Comparison of ENCODE assay signal across 17 cellular contexts in the genomic region with DNA sequence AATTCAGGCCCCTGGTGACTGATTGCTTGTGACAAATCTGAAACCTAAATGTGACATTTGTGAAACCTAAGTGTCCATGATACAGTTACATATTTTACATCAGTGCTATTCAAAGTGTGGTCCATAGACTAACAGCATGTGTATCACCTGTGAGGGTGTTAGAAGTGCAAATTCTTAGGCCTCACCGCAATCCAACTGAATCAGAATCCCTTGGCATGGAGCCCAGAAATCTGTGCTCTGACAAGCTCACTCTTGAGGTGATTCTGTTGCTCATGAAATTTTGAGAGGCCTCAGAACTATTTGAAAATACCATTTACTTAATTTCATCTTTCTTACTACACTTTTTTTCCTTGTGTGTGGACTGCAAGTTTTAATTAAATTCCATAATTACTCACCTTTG.
A peak's percentile ranks its signal among the peaks of the same experiment; 100 is the strongest.
DNase-seq lines count a peak whose midpoint lies in the region; ATAC-seq and TF ChIP-seq lines count a peak whose summit lies in the region.
"Had no signal": no experiment of that assay in that cellular context is flagged by ENCODE, and none has a peak within 500 bp of the region (broad histone marks: within the 10 kb centered on the region; RNA-seq: fewer than 3 reads in every experiment).

No MANE protein-coding gene starts in this region.

- H3K9me3 ChIP-seq in OCI-LY7 (ENCODE audit: low read length) = no peaks in the 10 kb centered on the region
- H3K9me3 ChIP-seq: HAP-1, sigmoid colon, tibial nerve had no signal

- TF ChIP-seq CTCF in foreskin keratinocyte (conservative IDR thresholded peaks at IDR 0.05) (no peak), OCI-LY7 (conservative IDR thresholded peaks at IDR 0.05; ENCODE audit: low read length) (no peak), CD14-positive monocyte (IDR thresholded peaks at IDR 0.05) (no peak)

- no peak overlapping the region for H3K4me3 Mint-ChIP-seq in CD14-positive monocyte
- H3K4me3 Mint-ChIP-seq: activated CD8-positive, alpha-beta memory T cell treated with anti-CD3 and anti-CD28 coated beads, Interleukin-2, amount 10 ng/mL, durations not matched to agents 7 days and 5 days; effector memory CD8-positive, alpha-beta T cell; IgD-negative memory B cell had no signal

- H4K20me1 ChIP-seq in OCI-LY7 (ENCODE audit: insufficient read depth, low read length) = no peaks in the 10 kb centered on the region

- CTCF ChIA-PET in OCI-LY7 (lab: Charles Lee; ENCODE audit: unreplicated experiment) = no interaction called here

- no peaks in the 10 kb centered on the region for H3K27me3 ChIP-seq in foreskin keratinocyte
- H3K27me3 ChIP-seq: sigmoid colon, tibial nerve had no signal

- no peak overlapping the region for H3K27ac Mint-ChIP-seq in CD14-positive monocyte
- H3K27ac Mint-ChIP-seq: activated CD8-positive, alpha-beta memory T cell treated with anti-CD3 and anti-CD28 coated beads, Interleukin-2, amount 10 ng/mL, durations not matched to agents 7 days and 5 days; effector memory CD8-positive, alpha-beta T cell; IgD-negative memory B cell had no signal

- POLR2A ChIA-PET in OCI-LY7 (lab: Charles Lee) = no interaction called here

- DNase-seq in COR-L47 (lab: John Stamatoyannopoulos, UW) (peak; percentile 67), HT-29 (ENCODE audit: low spot score) (peak; percentile 73), RKO (ENCODE audit: low spot score) (peak; percentile 11), foreskin keratinocyte (peak; percentile 95 to 97), HUDEP-2 (lab: John Stamatoyannopoulos, UW; ENCODE audit: unreplicated experiment in 76 of 76) (no peak), OCI-LY7 (ENCODE audit: low spot score) (no peak), CD14-positive monocyte (ENCODE audit: low spot score) (no peak)
- no peak for DNase-seq in effector CD8-positive, alpha-beta T cell (lab: John Stamatoyannopoulos, UW)
- DNase-seq: activated CD8-positive, alpha-beta memory T cell treated with anti-CD3 and anti-CD28 coated beads, Interleukin-2, amount 10 ng/mL, durations not matched to agents 7 days and 5 days; C1 segment of cervical spinal cord; effector memory CD8-positive, alpha-beta T cell; hypothalamus; sigmoid colon; T1000 had no signal

- H3K36me3 ChIP-seq in OCI-LY7 (ENCODE audit: insufficient read depth, low read length) = no peaks in the 10 kb centered on the region
- H3K36me3 ChIP-seq: HAP-1, sigmoid colon, tibial nerve had no signal

- intact Hi-C loops in OCI-LY7 (cut with micrococcal nuclease; ENCODE audit: unreplicated experiment) (no loop called here), CD14-positive monocyte (cut with micrococcal nuclease) (no loop called here)

- H3K79me2 ChIP-seq in OCI-LY7 (ENCODE audit: insufficient read depth, low read depth, low read length) = no peaks in the 10 kb centered on the region

- no peaks in the 10 kb centered on the region for H3K4me1 Mint-ChIP-seq in CD14-positive monocyte
- H3K4me1 Mint-ChIP-seq: activated CD8-positive, alpha-beta memory T cell treated with anti-CD3 and anti-CD28 coated beads, Interleukin-2, amount 10 ng/mL, durations not matched to agents 7 days and 5 days had no signal

- H2AFZ ChIP-seq in OCI-LY7 (ENCODE audit: low read length) = no peak overlapping the region

- H3K9me3 Mint-ChIP-seq in CD14-positive monocyte = peaks cover 0 to 6% (median 2%) of the 10 kb centered on the region in 7 donors
- H3K9me3 Mint-ChIP-seq: IgD-negative memory B cell had no signal

- BruUV-seq in OCI-LY7 (replicated peaks; lab: Mats Ljungman, UMichigan) = no TSS peak

- ATAC-seq in foreskin keratinocyte = peak; percentile 98
- ATAC-seq: activated CD8-positive, alpha-beta memory T cell treated with anti-CD3 and anti-CD28 coated beads, Interleukin-2, amount 10 ng/mL, durations not matched to agents 7 days and 5 days; effector memory CD8-positive, alpha-beta T cell had no signal

- no peaks in the 10 kb centered on the region for H3K9me2 ChIP-seq in OCI-LY7 (ENCODE audit: insufficient read depth, low read length)

- H3K4me2 ChIP-seq in OCI-LY7 (ENCODE audit: low read length) = no peak overlapping the region

- no peak overlapping the region for H3K4me3 ChIP-seq in OCI-LY7 (ENCODE audit: low read depth, low read length, poor library complexity, severe bottlenecking)
- H3K4me3 ChIP-seq: HAP-1, sigmoid colon, tibial nerve had no signal

- H3K4me1 ChIP-seq in foreskin keratinocyte = peaks cover 13% of the 10 kb centered on the region
- no peaks in the 10 kb centered on the region for H3K4me1 ChIP-seq in OCI-LY7 (ENCODE audit: insufficient read depth, low read length, poor library complexity, severe bottlenecking)
- H3K4me1 ChIP-seq: HAP-1, tibial nerve had no signal

- no peak overlapping the region for H3K27ac ChIP-seq in foreskin keratinocyte
- no peak overlapping the region for H3K27ac ChIP-seq in OCI-LY7 (ENCODE audit: low read depth, low read length, poor library complexity, severe bottlenecking)
- H3K27ac ChIP-seq: sigmoid colon, tibial nerve had no signal

- peaks cover 0 to 1% (median 1%) of the 10 kb centered on the region in 3 donors for H3K27me3 Mint-ChIP-seq in CD14-positive monocyte (ENCODE audit: low read depth in 3 of 3)
- H3K27me3 Mint-ChIP-seq: activated CD8-positive, alpha-beta memory T cell treated with anti-CD3 and anti-CD28 coated beads, Interleukin-2, amount 10 ng/mL, durations not matched to agents 7 days and 5 days; effector memory CD8-positive, alpha-beta T cell; IgD-negative memory B cell had no signal

- no peaks in the 10 kb centered on the region for H3K36me3 Mint-ChIP-seq in CD14-positive monocyte
- H3K36me3 Mint-ChIP-seq: activated CD8-positive, alpha-beta memory T cell treated with anti-CD3 and anti-CD28 coated beads, Interleukin-2, amount 10 ng/mL, durations not matched to agents 7 days and 5 days; IgD-negative memory B cell had no signal

Comparison
In these comparisons a context has a peak if more than half of its experiments do, and no peak if none do; other contexts are left out.
1. DNase-seq: peak in COR-L47 (single experiment), HT-29 (single experiment), RKO (single experiment) and foreskin keratinocyte (2 of 2); none in HUDEP-2 (0 of 76), OCI-LY7 (single experiment), CD14-positive monocyte (single experiment) and effector CD8-positive, alpha-beta T cell (single experiment).